ENCODE assay signal across 8 cellular contexts in the genomic region with DNA sequence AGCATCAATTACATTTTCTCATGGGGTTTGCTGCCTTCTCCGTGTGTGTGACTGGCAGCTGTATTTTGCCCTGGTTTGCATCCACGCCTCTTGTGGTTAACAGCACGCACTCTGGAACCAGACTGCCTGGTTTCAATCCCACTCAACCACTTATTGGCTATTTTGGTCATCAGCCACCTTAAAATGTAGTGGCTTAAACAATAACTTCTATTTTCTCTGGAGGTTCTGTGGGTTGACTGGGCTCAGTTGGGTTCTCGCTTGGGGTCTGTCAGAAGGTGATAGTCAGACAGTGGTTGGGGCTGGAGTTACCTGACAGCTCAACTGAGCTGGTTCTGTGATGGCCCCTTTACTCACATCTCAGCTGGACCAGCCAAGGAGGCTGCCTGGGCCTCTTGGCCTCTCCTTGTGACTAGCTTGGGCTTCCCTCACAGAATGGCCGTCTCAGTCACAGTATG. TPM values are rescaled to one million over a fixed set of nuclear protein-coding genes. Genes with fewer than 3 reads are reported as not detected.
A peak's percentile ranks its signal among the peaks of the same experiment; 100 is the strongest.
DNase-seq lines count a peak whose midpoint lies in the region; ATAC-seq and TF ChIP-seq lines count a peak whose summit lies in the region.

No MANE protein-coding gene starts in this region.

- TF ChIP-seq POLR2A in stomach (IDR thresholded peaks at IDR 0.05) (no peak), ovary (IDR thresholded peaks at IDR 0.05) (no peak)

- H3F3A ChIP-seq in PC-3 (ENCODE audit: low read length, unreplicated experiment): no peaks in the 10 kb centered on the region

- peak overlapping the region; percentile 27 for H3K4me3 Mint-ChIP-seq in activated CD8-positive, alpha-beta memory T cell treated with anti-CD3 and anti-CD28 coated beads, Interleukin-2, amount 10 ng/mL, durations not matched to agents 7 days and 5 days
- peak overlapping the region; percentile 57 for H3K4me3 Mint-ChIP-seq in endothelial cell (ENCODE audit: unreplicated experiment)

- no peaks in the 10 kb centered on the region for H3K27me3 ChIP-seq in PC-3 (ENCODE audit: low read length)
- no peaks in the 10 kb centered on the region for H3K27me3 ChIP-seq in stomach
- H3K27me3 ChIP-seq in ovary: no peaks in the 10 kb centered on the region

- H2AFZ ChIP-seq in PC-3 (ENCODE audit: low read length): no peak overlapping the region

- H3K4me1 ChIP-seq in PC-3 (ENCODE audit: insufficient read depth, low read length) (peaks cover 67% of the 10 kb centered on the region), stomach (peaks cover 26 to 43% (median 33%) of the 10 kb centered on the region in 4 donors), ovary (ENCODE audit: insufficient read depth) (no peaks in the 10 kb centered on the region)

- H3K27me3 Mint-ChIP-seq in activated CD8-positive, alpha-beta memory T cell treated with anti-CD3 and anti-CD28 coated beads, Interleukin-2, amount 10 ng/mL, durations not matched to agents 7 days and 5 days: no peaks in the 10 kb centered on the region
- H3K27me3 Mint-ChIP-seq in endothelial cell (ENCODE audit: unreplicated experiment): peaks cover 24% of the 10 kb centered on the region

- H3K4me1 Mint-ChIP-seq in activated CD8-positive, alpha-beta memory T cell treated with anti-CD3 and anti-CD28 coated beads, Interleukin-2, amount 10 ng/mL, durations not matched to agents 7 days and 5 days: peaks cover 63% of the 10 kb centered on the region
- H3K4me1 Mint-ChIP-seq in endothelial cell (ENCODE audit: unreplicated experiment): peaks cover 76% of the 10 kb centered on the region

- no peaks in the 10 kb centered on the region for H3K9me2 ChIP-seq in PC-3 (replicated peaks; ENCODE audit: low read length)

- H3K4me3 ChIP-seq in PC-3 (ENCODE audit: low read length) (no peak overlapping the region), stomach (no peak overlapping the region), ovary (no peak overlapping the region)

- peak overlapping the region; percentile 70 for H3K4me2 ChIP-seq in PC-3 (ENCODE audit: low read length)

- POLR2A ChIA-PET in PC-3 (lab: Charles Lee; ENCODE audit: unreplicated experiment): interaction anchor here (0.6 to 1.2 kb wide), 3 partner anchors 26 to 158 kb away, joined by 3 to 20 read pairs (median 4); a partner anchor contains a TSS

- WGBS in stomach, 5 donors: 67 to 81% (median 68%) methylated on average over 5 of the region's 5 CpGs
- WGBS in ovary, 3 donors: 74 to 94% (median 75%) methylated on average over 5 of the region's 5 CpGs

- H3K9ac ChIP-seq in PC-3 (ENCODE audit: low read length): peak overlapping the region; percentile 87

- H3K36me3 ChIP-seq in PC-3 (ENCODE audit: low read depth, low read length): peaks cover 33% of the 10 kb centered on the region
- peaks cover 0 to 12% (median 8%) of the 10 kb centered on the region in 4 donors for H3K36me3 ChIP-seq in stomach
- no peaks in the 10 kb centered on the region for H3K36me3 ChIP-seq in ovary

- ATAC-seq in activated CD8-positive, alpha-beta memory T cell treated with anti-CD3 and anti-CD28 coated beads, Interleukin-2, amount 10 ng/mL, durations not matched to agents 7 days and 5 days: no peak
- no peak for ATAC-seq in PC-3
- ATAC-seq in GM21367 (IDR thresholded peaks at IDR 0.05; ENCODE audit: unreplicated experiment): no peak

- intact Hi-C loops in PC-3 (cut with micrococcal nuclease): no loop called here
- intact Hi-C loops in stomach (cut with DNase I; ENCODE audit: low total_unique reads): no loop called here
- intact Hi-C loops in ovary (cut with DNase I): no loop called here

- DNase-seq in activated CD8-positive, alpha-beta memory T cell treated with anti-CD3 and anti-CD28 coated beads, Interleukin-2, amount 10 ng/mL, durations not matched to agents 7 days and 5 days: peak; percentile 65
- no peak for DNase-seq in activated CD8-positive, alpha-beta memory T cell treated with anti-CD3 and anti-CD28 coated beads for 24 hours
- DNase-seq in PC-3 (peak; percentile 60), endothelial cell (ENCODE audit: low spot score) (no peak), stomach (no peak), epidermal melanocyte (ENCODE audit: insufficient read length, low spot score) (no peak), ovary (no peak)

- H3K36me3 Mint-ChIP-seq in activated CD8-positive, alpha-beta memory T cell treated with anti-CD3 and anti-CD28 coated beads, Interleukin-2, amount 10 ng/mL, durations not matched to agents 7 days and 5 days: peaks cover 13% of the 10 kb centered on the region
- peaks cover 34% of the 10 kb centered on the region for H3K36me3 Mint-ChIP-seq in endothelial cell (ENCODE audit: low read depth, unreplicated experiment)

- no TSS peak for BruUV-seq in PC-3 (replicated peaks; lab: Mats Ljungman, UMichigan)

- no peaks in the 10 kb centered on the region for H3K9me3 Mint-ChIP-seq in activated CD8-positive, alpha-beta memory T cell treated with anti-CD3 and anti-CD28 coated beads, Interleukin-2, amount 10 ng/mL, durations not matched to agents 7 days and 5 days (ENCODE audit: low read depth)
- H3K9me3 Mint-ChIP-seq in endothelial cell (ENCODE audit: unreplicated experiment): no peaks in the 10 kb centered on the region

- TF ChIP-seq EP300 in stomach (IDR thresholded peaks at IDR 0.05): no peak
- no peak for TF ChIP-seq EP300 in ovary (IDR thresholded peaks at IDR 0.05)

- peak overlapping the region; percentile 100 for H3K27ac Mint-ChIP-seq in activated CD8-positive, alpha-beta memory T cell treated with anti-CD3 and anti-CD28 coated beads, Interleukin-2, amount 10 ng/mL, durations not matched to agents 7 days and 5 days
- H3K27ac Mint-ChIP-seq in endothelial cell (ENCODE audit: unreplicated experiment): peak overlapping the region; percentile 96

- H3K9me3 ChIP-seq in PC-3 (ENCODE audit: low read length) (no peaks in the 10 kb centered on the region), stomach (no peaks in the 10 kb centered on the region), ovary (no peaks in the 10 kb centered on the region)

- peak overlapping the region; percentile 97 for H3K27ac ChIP-seq in PC-3 (ENCODE audit: low read length)
- peak overlapping the region in 4 of 5 donors; percentile 62 to 79 (median 75) for H3K27ac ChIP-seq in stomach
- no peak overlapping the region for H3K27ac ChIP-seq in ovary

- peaks cover 80% of the 10 kb centered on the region for H3K79me2 ChIP-seq in PC-3 (ENCODE audit: low read length)

- CTCF ChIA-PET in activated CD8-positive, alpha-beta memory T cell treated with anti-CD3 and anti-CD28 coated beads, Interleukin-2, amount 10 ng/mL, durations not matched to agents 7 days and 5 days (lab: Charles Lee): interaction anchor here (1.5 to 8.4 kb wide), 6 partner anchors 31 to 162 kb away, joined by 3 to 77 read pairs (median 22); a partner anchor contains a TSS
- CTCF ChIA-PET in PC-3 (lab: Charles Lee): interaction anchor here (1.2 kb wide), 1 partner anchor 31 kb away, joined by 5 read pairs; no protein-coding TSS in a partner anchor

- TF ChIP-seq CTCF in PC-3 (conservative IDR thresholded peaks at IDR 0.05; ENCODE audit: low read depth, low read length): no peak
- TF ChIP-seq CTCF in endothelial cell (IDR thresholded peaks at IDR 0.05; ENCODE audit: unreplicated experiment): no peak
- TF ChIP-seq CTCF in stomach (IDR thresholded peaks at IDR 0.05): no peak
- no peak for TF ChIP-seq CTCF in ovary (IDR thresholded peaks at IDR 0.05)

- H4K20me1 ChIP-seq in PC-3 (ENCODE audit: low read length): no peaks in the 10 kb centered on the region

RNA-seq across cellular contexts. Expression of a gene that starts 36.8 kb away (rescaled TPM):
- 10 to 100 TPM; 15.6 to 19.8 TPM for total RNA-seq in activated CD8-positive, alpha-beta memory T cell treated with anti-CD3 and anti-CD28 coated beads, Interleukin-2, amount 10 ng/mL, durations not matched to agents 7 days and 5 days
- total RNA-seq in PC-3 (2014; rRNA removed) (57.8 and 66.9 TPM in 2 replicates), endothelial cell (ENCODE audit: unreplicated experiment) (64.9 TPM), stomach (10 to 100 TPM in 4 of 5 donors, 1 to 10 TPM in 1; 9.4 to 86.4 (median 23.1) TPM), ovary (10 to 100 TPM in 6 of 7 donors, 1 to 10 TPM in 1; 8.8 to 23.3 (median 14.8) TPM)
- polyA plus RNA-seq in stomach (10 to 100 TPM in 1 of 3 donors, 1 to 10 TPM in 2; 5.8 to 12.1 (median 9.8) TPM), ovary (10 to 100 TPM; 11.7 to 13.7 TPM)

RNA-seq across cellular contexts. Expression of a gene that starts 41.7 kb away (rescaled TPM):
- under 1 TPM; 0.54 to 0.91 TPM for total RNA-seq in activated CD8-positive, alpha-beta memory T cell treated with anti-CD3 and anti-CD28 coated beads, Interleukin-2, amount 10 ng/mL, durations not matched to agents 7 days and 5 days
- total RNA-seq in PC-3 (2014; rRNA removed): 0.84 and 0.98 TPM in 2 replicates
- 9.4 TPM for total RNA-seq in endothelial cell (ENCODE audit: unreplicated experiment)
- total RNA-seq in stomach: 1 to 10 TPM in 1 of 5 donors, under 1 TPM in 3, not detected in 1; 0.29 to 4.9 (median 0.80) TPM
- polyA plus RNA-seq in stomach: 1 to 10 TPM; 2.6 to 3.2 (median 2.9) TPM
- total RNA-seq in ovary: 1 to 10 TPM in 2 of 7 donors, under 1 TPM in 5; 0.30 to 1.5 (median 0.77) TPM
- polyA plus RNA-seq in ovary: under 1 TPM; 0.28 to 0.80 TPM

Comparison
In these comparisons a context has a peak if more than half of its experiments do, and no peak if none do; other contexts are left out.
1. DNase-seq: peak in activated CD8-positive, alpha-beta memory T cell treated with anti-CD3 and anti-CD28 coated beads, Interleukin-2, amount 10 ng/mL, durations not matched to agents 7 days and 5 days (single experiment) and PC-3 (single experiment); none in activated CD8-positive, alpha-beta memory T cell treated with anti-CD3 and anti-CD28 coated beads for 24 hours (single experiment), endothelial cell (single experiment), stomach (single experiment), epidermal melanocyte (single experiment) and ovary (0 of 5).
2. H3K27ac ChIP-seq: peak in PC-3 (single experiment) and stomach (4 of 5); none in ovary (0 of 2).